Comparison of ENCODE assay signal across 1 cellular context in the genomic region with DNA sequence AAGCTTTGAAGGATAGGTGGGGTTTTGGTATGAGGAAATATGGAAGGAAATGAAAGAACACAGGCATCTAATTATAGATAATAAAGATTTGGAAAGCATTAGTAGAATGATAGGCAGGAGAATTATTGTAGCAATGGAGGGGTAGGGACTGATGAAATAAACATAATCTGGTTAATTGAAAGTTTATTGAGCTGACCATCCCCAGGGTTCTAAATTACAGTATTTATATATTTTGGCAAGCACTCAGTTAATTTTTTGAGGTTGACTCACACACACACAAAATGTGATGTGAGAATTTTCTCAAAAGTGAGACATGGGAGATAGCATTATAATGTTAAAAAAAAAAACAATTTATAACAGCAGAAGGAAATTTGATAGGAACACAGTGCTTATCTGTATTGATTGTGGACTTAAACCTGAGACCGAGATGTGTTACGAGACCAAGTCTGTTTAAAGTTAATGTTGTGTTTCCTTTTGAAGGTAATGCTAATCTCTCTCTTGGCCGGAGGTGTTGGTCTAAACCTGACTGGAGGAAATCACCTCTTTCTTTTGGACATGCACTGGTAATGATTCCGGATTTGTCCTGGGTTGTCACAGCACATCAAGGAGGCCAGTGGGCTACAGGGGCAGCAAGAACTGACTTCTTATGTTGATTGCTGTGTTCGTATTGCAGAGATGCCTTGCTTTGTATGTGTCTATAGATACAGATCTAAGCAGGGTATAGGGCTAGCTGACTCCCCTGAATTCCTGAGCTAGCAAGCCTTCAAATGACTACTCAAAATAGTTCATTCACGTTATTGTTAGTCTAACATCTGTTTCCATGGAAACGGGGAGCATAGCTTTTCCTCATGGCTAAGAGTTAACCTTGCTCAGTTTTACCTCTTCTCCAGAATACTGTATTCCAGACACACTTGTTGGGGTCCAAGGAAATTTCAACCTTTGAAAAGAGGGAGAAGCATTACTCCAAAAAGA.
TF ChIP-seq lines count a peak whose summit lies in the region.

No MANE protein-coding gene starts in this region.

TF ChIP-seq in SK-N-SH, 30 proteins besides CTCF, POLR2A, EP300 and RAD21:
- TF ChIP-seq NFIC (IDR thresholded peaks at IDR 0.05; ENCODE audit: borderline replicate concordance) (peak; percentile 13; the same call in 1 of the 2 replicates), YY1 (IDR thresholded peaks at IDR 0.05; ENCODE audit: low read depth) (no peak), FOXJ3 (CRISPR knock-in tag; IDR thresholded peaks at IDR 0.05) (no peak), JUND (IDR thresholded peaks at IDR 0.05) (no peak)
- TF ChIP-seq, protein P1, sequence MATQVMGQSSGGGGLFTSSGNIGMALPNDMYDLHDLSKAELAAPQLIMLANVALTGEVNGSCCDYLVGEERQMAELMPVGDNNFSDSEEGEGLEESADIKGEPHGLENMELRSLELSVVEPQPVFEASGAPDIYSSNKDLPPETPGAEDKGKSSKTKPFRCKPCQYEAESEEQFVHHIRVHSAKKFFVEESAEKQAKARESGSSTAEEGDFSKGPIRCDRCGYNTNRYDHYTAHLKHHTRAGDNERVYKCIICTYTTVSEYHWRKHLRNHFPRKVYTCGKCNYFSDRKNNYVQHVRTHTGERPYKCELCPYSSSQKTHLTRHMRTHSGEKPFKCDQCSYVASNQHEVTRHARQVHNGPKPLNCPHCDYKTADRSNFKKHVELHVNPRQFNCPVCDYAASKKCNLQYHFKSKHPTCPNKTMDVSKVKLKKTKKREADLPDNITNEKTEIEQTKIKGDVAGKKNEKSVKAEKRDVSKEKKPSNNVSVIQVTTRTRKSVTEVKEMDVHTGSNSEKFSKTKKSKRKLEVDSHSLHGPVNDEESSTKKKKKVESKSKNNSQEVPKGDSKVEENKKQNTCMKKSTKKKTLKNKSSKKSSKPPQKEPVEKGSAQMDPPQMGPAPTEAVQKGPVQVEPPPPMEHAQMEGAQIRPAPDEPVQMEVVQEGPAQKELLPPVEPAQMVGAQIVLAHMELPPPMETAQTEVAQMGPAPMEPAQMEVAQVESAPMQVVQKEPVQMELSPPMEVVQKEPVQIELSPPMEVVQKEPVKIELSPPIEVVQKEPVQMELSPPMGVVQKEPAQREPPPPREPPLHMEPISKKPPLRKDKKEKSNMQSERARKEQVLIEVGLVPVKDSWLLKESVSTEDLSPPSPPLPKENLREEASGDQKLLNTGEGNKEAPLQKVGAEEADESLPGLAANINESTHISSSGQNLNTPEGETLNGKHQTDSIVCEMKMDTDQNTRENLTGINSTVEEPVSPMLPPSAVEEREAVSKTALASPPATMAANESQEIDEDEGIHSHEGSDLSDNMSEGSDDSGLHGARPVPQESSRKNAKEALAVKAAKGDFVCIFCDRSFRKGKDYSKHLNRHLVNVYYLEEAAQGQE (IDR thresholded peaks at IDR 0.05; ENCODE audit: low read depth, low read length) = no peak
- TF ChIP-seq, protein P2, sequence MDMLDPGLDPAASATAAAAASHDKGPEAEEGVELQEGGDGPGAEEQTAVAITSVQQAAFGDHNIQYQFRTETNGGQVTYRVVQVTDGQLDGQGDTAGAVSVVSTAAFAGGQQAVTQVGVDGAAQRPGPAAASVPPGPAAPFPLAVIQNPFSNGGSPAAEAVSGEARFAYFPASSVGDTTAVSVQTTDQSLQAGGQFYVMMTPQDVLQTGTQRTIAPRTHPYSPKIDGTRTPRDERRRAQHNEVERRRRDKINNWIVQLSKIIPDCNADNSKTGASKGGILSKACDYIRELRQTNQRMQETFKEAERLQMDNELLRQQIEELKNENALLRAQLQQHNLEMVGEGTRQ (IDR thresholded peaks at IDR 0.05; ENCODE audit: borderline replicate concordance, low read depth, low read length) = no peak
- TF ChIP-seq, protein P3, sequence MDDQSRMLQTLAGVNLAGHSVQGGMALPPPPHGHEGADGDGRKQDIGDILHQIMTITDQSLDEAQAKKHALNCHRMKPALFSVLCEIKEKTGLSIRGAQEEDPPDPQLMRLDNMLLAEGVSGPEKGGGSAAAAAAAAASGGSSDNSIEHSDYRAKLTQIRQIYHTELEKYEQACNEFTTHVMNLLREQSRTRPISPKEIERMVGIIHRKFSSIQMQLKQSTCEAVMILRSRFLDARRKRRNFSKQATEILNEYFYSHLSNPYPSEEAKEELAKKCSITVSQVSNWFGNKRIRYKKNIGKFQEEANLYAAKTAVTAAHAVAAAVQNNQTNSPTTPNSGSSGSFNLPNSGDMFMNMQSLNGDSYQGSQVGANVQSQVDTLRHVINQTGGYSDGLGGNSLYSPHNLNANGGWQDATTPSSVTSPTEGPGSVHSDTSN (IDR thresholded peaks at IDR 0.05) = no peak
- TF ChIP-seq, protein P4, sequence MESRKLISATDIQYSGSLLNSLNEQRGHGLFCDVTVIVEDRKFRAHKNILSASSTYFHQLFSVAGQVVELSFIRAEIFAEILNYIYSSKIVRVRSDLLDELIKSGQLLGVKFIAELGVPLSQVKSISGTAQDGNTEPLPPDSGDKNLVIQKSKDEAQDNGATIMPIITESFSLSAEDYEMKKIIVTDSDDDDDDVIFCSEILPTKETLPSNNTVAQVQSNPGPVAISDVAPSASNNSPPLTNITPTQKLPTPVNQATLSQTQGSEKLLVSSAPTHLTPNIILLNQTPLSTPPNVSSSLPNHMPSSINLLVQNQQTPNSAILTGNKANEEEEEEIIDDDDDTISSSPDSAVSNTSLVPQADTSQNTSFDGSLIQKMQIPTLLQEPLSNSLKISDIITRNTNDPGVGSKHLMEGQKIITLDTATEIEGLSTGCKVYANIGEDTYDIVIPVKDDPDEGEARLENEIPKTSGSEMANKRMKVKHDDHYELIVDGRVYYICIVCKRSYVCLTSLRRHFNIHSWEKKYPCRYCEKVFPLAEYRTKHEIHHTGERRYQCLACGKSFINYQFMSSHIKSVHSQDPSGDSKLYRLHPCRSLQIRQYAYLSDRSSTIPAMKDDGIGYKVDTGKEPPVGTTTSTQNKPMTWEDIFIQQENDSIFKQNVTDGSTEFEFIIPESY (IDR thresholded peaks at IDR 0.05; ENCODE audit: borderline replicate concordance, low read depth) = no peak
